In genomic region chr7:84589012-84589411, GRCh38 we compare ENCODE assay signal across 1 cellular context.
TF ChIP-seq lines count a peak whose summit lies in the region.

No MANE protein-coding gene starts in this region.

TF ChIP-seq in WTC11, 78 proteins besides CTCF, POLR2A, EP300 and RAD21 (continued from another document):
- no peak for TF ChIP-seq KAT7 (CRISPR knock-in tag; IDR thresholded peaks at IDR 0.05; ENCODE audit: borderline replicate concordance)
- TF ChIP-seq MLX (CRISPR knock-in tag; IDR thresholded peaks at IDR 0.05): no peak
- TF ChIP-seq SP1 (CRISPR knock-in tag; conservative IDR thresholded peaks at IDR 0.05): no peak
- no peak for TF ChIP-seq JAZF1 (CRISPR knock-in tag; IDR thresholded peaks at IDR 0.05)
